In the genomic region with DNA sequence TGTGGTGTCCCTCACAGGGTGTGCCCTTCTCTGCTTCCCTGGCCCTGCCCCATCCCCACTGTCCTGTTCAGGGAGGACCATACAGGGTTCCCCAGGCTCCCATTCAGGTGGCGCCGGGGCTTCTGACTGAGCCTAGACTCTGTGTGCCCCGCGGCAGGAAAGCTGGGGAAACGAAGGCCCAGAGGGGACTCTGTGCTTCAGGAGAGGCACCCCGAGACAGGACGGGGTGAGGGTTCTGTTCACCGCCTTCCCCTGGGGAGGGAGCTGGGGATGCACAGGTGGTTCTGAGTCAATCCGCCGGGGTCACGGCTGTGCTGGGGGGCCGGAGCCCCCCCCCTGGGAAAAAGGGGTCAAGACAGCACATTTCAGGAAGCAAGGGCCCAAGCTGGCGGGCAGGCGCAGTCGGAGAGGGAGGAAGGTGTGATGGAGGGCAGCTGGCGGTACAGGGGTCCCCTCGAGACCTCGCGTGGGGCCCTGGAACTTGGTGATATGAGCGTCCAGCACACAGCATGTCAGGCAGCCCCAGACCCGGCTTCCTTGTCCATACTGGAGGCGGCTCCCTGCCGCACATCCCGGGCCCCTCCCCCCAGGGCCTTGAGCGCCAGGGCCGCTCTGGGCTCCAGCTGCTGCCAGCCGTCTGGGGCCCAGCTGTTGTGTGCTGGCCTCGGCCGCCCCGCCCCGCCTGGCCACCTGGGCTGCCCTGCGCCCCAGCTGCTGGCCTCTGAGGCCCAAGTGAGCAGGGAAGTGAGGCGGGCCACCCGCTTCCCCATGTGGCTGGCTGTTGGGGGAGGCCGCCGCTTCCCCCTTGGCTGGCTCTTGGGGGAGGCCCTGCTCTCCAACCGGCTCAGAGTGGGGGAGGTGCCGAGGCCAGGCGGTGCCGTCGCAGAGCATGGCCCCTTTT, we compare ENCODE assay signal across 8 cellular contexts. TPM values are rescaled to one million over a fixed set of nuclear protein-coding genes. Genes with fewer than 3 reads are reported as not detected.
DNase-seq lines count a peak whose midpoint lies in the region; ATAC-seq, FAIRE-seq and TF ChIP-seq lines count a peak whose summit lies in the region.
"Had no signal": no experiment of that assay in that cellular context is flagged by ENCODE, and none has a peak within 500 bp of the region (broad histone marks: within the 10 kb centered on the region; RNA-seq: fewer than 3 reads in every experiment).

No MANE protein-coding gene starts in this region.

- H3K4me1 ChIP-seq in HUES6 (ENCODE audit: control insufficient read depth, insufficient read depth, low read length) (peaks cover 42% of the 10 kb centered on the region), Peyer's patch (peaks cover 7 to 27% (median 20%) of the 10 kb centered on the region in 4 donors), small intestine (ENCODE audit: control insufficient read depth in 2 of 2, insufficient read depth in 1 of 2, low read depth in 1 of 2, low read length in 1 of 2) (no peaks in the 10 kb centered on the region)

- WGBS in small intestine, 3 donors: 37 to 47% (median 38%) methylated on average over 34 to 41 of the region's 41 CpGs

- 0 out of 2 replicates have a peak overlapping the region, but pooled peaks have one; percentile 19 for H3K4me3 ChIP-seq in HUES6 (ENCODE audit: low read depth, low read length)
- H3K4me3 ChIP-seq in Peyer's patch: peak overlapping the region in 1 of 4 donors; percentile 40
- no peak overlapping the region for H3K4me3 ChIP-seq in small intestine (ENCODE audit: low read depth in 1 of 2, low read length in 2 of 2)
- H3K4me3 ChIP-seq: prostate gland had no signal

- TF ChIP-seq CTCF in Peyer's patch (IDR thresholded peaks at IDR 0.05): no peak

- H3K27ac ChIP-seq in HUES6 (ENCODE audit: low read depth, low read length) (no peak overlapping the region), Peyer's patch (peak overlapping the region in 3 of 4 donors; percentile 18 to 63 (median 27)), small intestine (ENCODE audit: low read depth in 1 of 2, low read length in 1 of 2) (no peak overlapping the region)
- H3K27ac ChIP-seq: prostate gland had no signal

- H3K9ac ChIP-seq in HUES6 (ENCODE audit: low read length): no peak overlapping the region

- H3K4me1 Mint-ChIP-seq in activated T-helper 17 cell treated with anti-CD3 and anti-CD28 coated beads, Interleukin-2, amount 50 U/mL, for 72 hours: no peaks in the 10 kb centered on the region

- peak; percentile 46 to 82 (median 80) for DNase-seq in Peyer's patch
- peak; percentile 65 for DNase-seq in left cardiac atrium
- peak; percentile 48 for DNase-seq in small intestine
- no peak for DNase-seq in stimulated activated naive CD4-positive, alpha-beta T cell treated with Interleukin-2 at 50 U/mL for 16 hours (lab: John Stamatoyannopoulos, UW)
- DNase-seq in effector CD4-positive, alpha-beta T cell: no peak

- H3K9me3 ChIP-seq in HUES6 (ENCODE audit: control insufficient read depth, insufficient read depth, low read depth, low read length): no peaks in the 10 kb centered on the region
- no peaks in the 10 kb centered on the region for H3K9me3 ChIP-seq in Peyer's patch
- H3K9me3 ChIP-seq in small intestine (ENCODE audit: control insufficient read depth, low read depth): no peaks in the 10 kb centered on the region
- H3K9me3 ChIP-seq: prostate gland had no signal

- peaks cover 5% of the 10 kb centered on the region for H3K27me3 Mint-ChIP-seq in activated T-helper 17 cell treated with anti-CD3 and anti-CD28 coated beads, Interleukin-2, amount 50 U/mL, for 72 hours

- intact Hi-C loops in left cardiac atrium (cut with DNase I): loop anchor here in 1 of 2 donors (10.0 kb wide), 1 partner anchor 188 kb away; no protein-coding TSS in a partner anchor

- H3K4me3 Mint-ChIP-seq in activated T-helper 17 cell treated with anti-CD3 and anti-CD28 coated beads, Interleukin-2, amount 50 U/mL, for 72 hours: no peak overlapping the region

- no peak for FAIRE-seq in small intestine (lab: Jason Lieb, UNC)

- H3K36me3 ChIP-seq in HUES6 (ENCODE audit: control insufficient read depth, insufficient read depth, low read length): no peaks in the 10 kb centered on the region
- no peaks in the 10 kb centered on the region for H3K36me3 ChIP-seq in Peyer's patch
- no peaks in the 10 kb centered on the region for H3K36me3 ChIP-seq in small intestine (ENCODE audit: control insufficient read depth in 2 of 2, insufficient read depth in 2 of 2, low read length in 2 of 2)
- H3K36me3 ChIP-seq: prostate gland had no signal

- no peaks in the 10 kb centered on the region for H3K9me3 Mint-ChIP-seq in activated T-helper 17 cell treated with anti-CD3 and anti-CD28 coated beads, Interleukin-2, amount 50 U/mL, for 72 hours

- no peak for TF ChIP-seq POLR2A in Peyer's patch (IDR thresholded peaks at IDR 0.05)

- H3K27ac Mint-ChIP-seq in activated T-helper 17 cell treated with anti-CD3 and anti-CD28 coated beads, Interleukin-2, amount 50 U/mL, for 72 hours: no peak overlapping the region

- H3K36me3 Mint-ChIP-seq in activated T-helper 17 cell treated with anti-CD3 and anti-CD28 coated beads, Interleukin-2, amount 50 U/mL, for 72 hours (ENCODE audit: low read depth): no peaks in the 10 kb centered on the region

- peak; percentile 67 to 86 for ATAC-seq in left cardiac atrium
- no peak for ATAC-seq in activated T-helper 17 cell treated with anti-CD3 and anti-CD28 coated beads, Interleukin-2, amount 50 U/mL, for 72 hours (replicated peaks)

- peaks cover 41% of the 10 kb centered on the region for H3K27me3 ChIP-seq in HUES6 (ENCODE audit: control insufficient read depth, insufficient read depth, low read length)
- peaks cover 0 to 9% of the 10 kb centered on the region in 2 donors for H3K27me3 ChIP-seq in Peyer's patch
- peaks cover 6% of the 10 kb centered on the region in 2 donors for H3K27me3 ChIP-seq in small intestine (ENCODE audit: control insufficient read depth in 2 of 2, insufficient read depth in 2 of 2, low read length in 2 of 2)

RNA-seq across cellular contexts. Expression of a gene that starts 5.6 kb away (rescaled TPM):
- total RNA-seq in Peyer's patch (1 to 10 TPM in 1 of 4 donors, not detected in 3; 1.2 TPM), left cardiac atrium (not detected)
- 1 to 10 TPM in 1 of 3 donors, not detected in 2; 1.0 TPM for polyA plus RNA-seq in small intestine
- 1 to 10 TPM in 1 of 2 donors, under 1 TPM in 1; 0.17 to 6.8 TPM for total RNA-seq in activated T-helper 17 cell treated with anti-CD3 and anti-CD28 coated beads, Interleukin-2, amount 50 U/mL, for 72 hours

RNA-seq across cellular contexts. Expression of a gene that starts 10.8 kb away (rescaled TPM):
- total RNA-seq in Peyer's patch: 10 to 100 TPM; 31.6 to 70.1 (median 49.9) TPM
- 10 to 100 TPM; 16.9 to 24.4 TPM for total RNA-seq in left cardiac atrium
- 10 to 100 TPM; 37.2 to 96.7 (median 57.7) TPM for polyA plus RNA-seq in small intestine
- total RNA-seq in activated T-helper 17 cell treated with anti-CD3 and anti-CD28 coated beads, Interleukin-2, amount 50 U/mL, for 72 hours: 10 to 100 TPM; 22.3 to 30.3 TPM

RNA-seq across cellular contexts. Expression of a gene that starts 19.6 kb away (rescaled TPM):
- under 1 TPM in 1 of 4 donors, not detected in 3; 0.76 TPM for total RNA-seq in Peyer's patch
- under 1 TPM in 1 of 2 donors, not detected in 1; 0.50 TPM for total RNA-seq in left cardiac atrium
- polyA plus RNA-seq in small intestine: under 1 TPM in 1 of 3 donors, not detected in 2; 0.03 TPM
- total RNA-seq in activated T-helper 17 cell treated with anti-CD3 and anti-CD28 coated beads, Interleukin-2, amount 50 U/mL, for 72 hours: not detected

RNA-seq across cellular contexts. Expression of a gene that starts 29.5 kb away (rescaled TPM):
- total RNA-seq in Peyer's patch (10 to 100 TPM in 3 of 4 donors, 1 to 10 TPM in 1; 2.4 to 21.5 (median 20.2) TPM), left cardiac atrium (10 to 100 TPM in 1 of 2 donors, 1 to 10 TPM in 1; 9.6 to 10.5 TPM)
- polyA plus RNA-seq in small intestine: 10 to 100 TPM in 1 of 3 donors, 1 to 10 TPM in 2; 8.3 to 71.6 (median 9.5) TPM
- total RNA-seq in activated T-helper 17 cell treated with anti-CD3 and anti-CD28 coated beads, Interleukin-2, amount 50 U/mL, for 72 hours: 10 to 100 TPM; 25.1 to 40.6 TPM

RNA-seq across cellular contexts. Expression of a gene that starts 39.1 kb away (rescaled TPM):
- total RNA-seq in Peyer's patch (10 to 100 TPM; 19.8 to 38.3 (median 34.4) TPM), left cardiac atrium (10 to 100 TPM; 20.9 to 25.1 TPM)
- polyA plus RNA-seq in small intestine: 10 to 100 TPM in 1 of 3 donors, 1 to 10 TPM in 2; 7.6 to 16.6 (median 8.9) TPM
- total RNA-seq in activated T-helper 17 cell treated with anti-CD3 and anti-CD28 coated beads, Interleukin-2, amount 50 U/mL, for 72 hours: 10 to 100 TPM; 28.9 to 32.6 TPM

Comparison
In these comparisons a context has a peak if more than half of its experiments do, and no peak if none do; other contexts are left out.
1. H3K27ac ChIP-seq: peak in Peyer's patch (3 of 4); none in HUES6 (single experiment) and small intestine (0 of 2).
2. DNase-seq: peak in Peyer's patch (3 of 3), left cardiac atrium (single experiment) and small intestine (single experiment); none in stimulated activated naive CD4-positive, alpha-beta T cell treated with Interleukin-2 at 50 U/mL for 16 hours (single experiment) and effector CD4-positive, alpha-beta T cell (single experiment).